ENCODE assay signal across 13 cellular contexts in the genomic region with DNA sequence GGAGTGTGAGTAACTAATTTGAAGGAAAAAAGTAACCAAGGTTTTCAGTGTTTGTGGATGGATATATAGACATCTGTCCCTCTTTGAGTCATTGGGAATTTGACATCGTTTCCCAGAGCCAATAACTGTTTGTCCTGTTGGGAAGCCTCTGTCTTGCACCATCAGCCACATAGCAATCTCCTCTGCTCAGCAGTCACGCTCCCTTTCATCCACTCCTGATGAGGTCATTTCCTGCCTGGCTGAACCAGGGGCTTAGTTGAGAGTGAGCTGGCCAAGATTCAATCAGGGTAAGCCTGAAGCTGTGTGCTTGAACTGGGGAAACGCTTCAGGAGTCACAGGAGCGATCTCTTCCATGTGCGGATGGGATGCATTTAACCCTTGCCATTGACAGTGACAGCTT.
DNase-seq lines count a peak whose midpoint lies in the region; FAIRE-seq and TF ChIP-seq lines count a peak whose summit lies in the region.
"Had no signal": no experiment of that assay in that cellular context is flagged by ENCODE, and none has a peak within 500 bp of the region (broad histone marks: within the 10 kb centered on the region; RNA-seq: fewer than 3 reads in every experiment).

No MANE protein-coding gene starts in this region.

- no peak overlapping the region for H2AFZ ChIP-seq in hepatocyte

- TF ChIP-seq POLR2A in breast epithelium (IDR thresholded peaks at IDR 0.05): no peak

- no peak for FAIRE-seq in GM19239 (lab: Jason Lieb, UNC)
- FAIRE-seq: islet of Langerhans had no signal

- H3K4me3 ChIP-seq in breast epithelium (no peak overlapping the region), hepatocyte (no peak overlapping the region), left ventricle myocardium inferior (no peak overlapping the region)

- peak overlapping the region; percentile 92 for H3K27ac Mint-ChIP-seq in MCF 10A (ENCODE audit: low read depth, unreplicated experiment)
- H3K27ac Mint-ChIP-seq: B cell, T-cell had no signal

- no TSS peak for BruUV-seq in MCF 10A (replicated peaks; lab: Mats Ljungman, UMichigan)

- H3K27ac ChIP-seq in breast epithelium: no peak overlapping the region
- peak overlapping the region; percentile 57 for H3K27ac ChIP-seq in hepatocyte
- H3K27ac ChIP-seq in left ventricle myocardium inferior (replicated peaks): no peak overlapping the region

- no peaks in the 10 kb centered on the region for H3K36me3 ChIP-seq in breast epithelium
- H3K36me3 ChIP-seq in hepatocyte (replicated peaks; ENCODE audit: insufficient read depth, low read depth): no peaks in the 10 kb centered on the region
- H3K36me3 ChIP-seq in left ventricle myocardium inferior: no peaks in the 10 kb centered on the region

- no peaks in the 10 kb centered on the region for H3K4me1 ChIP-seq in breast epithelium
- no peaks in the 10 kb centered on the region for H3K4me1 ChIP-seq in hepatocyte (ENCODE audit: insufficient read depth)
- no peaks in the 10 kb centered on the region for H3K4me1 ChIP-seq in left ventricle myocardium inferior

- DNase-seq in MCF 10A (ENCODE audit: unreplicated experiment) (peak; percentile 87), breast epithelium (ENCODE audit: low spot score in 2 of 2) (no peak), amniotic epithelial cell (ENCODE audit: low read depth) (peak; percentile 92), hepatocyte (ENCODE audit: low spot score) (peak; percentile 79), DMS153 (lab: John Stamatoyannopoulos, UW) (no peak), left ventricle myocardium inferior (no peak), GM19239 (ENCODE audit: insufficient read length, low spot score) (no peak)
- DNase-seq in stimulated activated CD4-positive, alpha-beta T cell treated with anti-CD3 and anti-CD28 coated beads, Interleukin-15, amount 100 ng/mL, for 24 hours: no peak
- DNase-seq: NCI-H1694, retina, T-cell had no signal

- peaks cover 22% of the 10 kb centered on the region for H3K4me1 Mint-ChIP-seq in MCF 10A (ENCODE audit: insufficient read depth, unreplicated experiment)
- H3K4me1 Mint-ChIP-seq: B cell, T-cell had no signal

- TF ChIP-seq CTCF in MCF 10A (IDR thresholded peaks at IDR 0.05; ENCODE audit: unreplicated experiment) (no peak), breast epithelium (IDR thresholded peaks at IDR 0.05) (no peak), hepatocyte (IDR thresholded peaks at IDR 0.05; ENCODE audit: poor library complexity) (no peak), left ventricle myocardium inferior (IDR thresholded peaks at IDR 0.05; ENCODE audit: borderline replicate concordance) (no peak)

- H3K79me2 ChIP-seq in hepatocyte: no peaks in the 10 kb centered on the region

- POLR2A ChIA-PET in MCF 10A (lab: Yijun Ruan, JAX): interaction anchor here (0.9 kb wide), 1 partner anchor 23 kb away, joined by 3 read pairs; no protein-coding TSS in a partner anchor

- H3K27me3 ChIP-seq in breast epithelium (no peaks in the 10 kb centered on the region), hepatocyte (no peaks in the 10 kb centered on the region), left ventricle myocardium inferior (ENCODE audit: low read depth) (peaks cover 38% of the 10 kb centered on the region)

- peaks cover 0 to 7% of the 10 kb centered on the region in 2 donors for H3K9me3 ChIP-seq in breast epithelium
- peaks cover 9% of the 10 kb centered on the region for H3K9me3 ChIP-seq in hepatocyte (ENCODE audit: low read depth)
- peaks cover 12% of the 10 kb centered on the region for H3K9me3 ChIP-seq in left ventricle myocardium inferior (replicated peaks)

- H3K4me3 Mint-ChIP-seq in MCF 10A (ENCODE audit: unreplicated experiment): peak overlapping the region; percentile 41
- H3K4me3 Mint-ChIP-seq: B cell, T-cell had no signal

- H3K9me2 ChIP-seq in hepatocyte (replicated peaks; ENCODE audit: insufficient read depth): no peaks in the 10 kb centered on the region

- CTCF ChIA-PET in MCF 10A (lab: Yijun Ruan, JAX): no interaction called here

- H4K20me1 ChIP-seq in hepatocyte (ENCODE audit: insufficient read depth, poor library complexity, severe bottlenecking): no peaks in the 10 kb centered on the region

- H3K9me3 Mint-ChIP-seq in MCF 10A (ENCODE audit: unreplicated experiment): peaks cover 2% of the 10 kb centered on the region

- 50% methylated on average over 5 of the region's 5 CpGs for WGBS in hepatocyte (ENCODE audit: low lambda C conversion rate, missing lambda C conversion rate)

- no peaks in the 10 kb centered on the region for H3K36me3 Mint-ChIP-seq in MCF 10A (ENCODE audit: insufficient read depth, unreplicated experiment)
- H3K36me3 Mint-ChIP-seq: T-cell had no signal

- intact Hi-C loops in MCF 10A (cut with micrococcal nuclease) (loop anchor here (10.0 kb wide), 1 partner anchor 166 kb away; no protein-coding TSS in a partner anchor), breast epithelium (cut with DNase I; ENCODE audit: low total_unique reads) (no loop called here), left ventricle myocardium inferior (cut with micrococcal nuclease) (no loop called here)

- no peaks in the 10 kb centered on the region for H3K27me3 Mint-ChIP-seq in MCF 10A (ENCODE audit: insufficient read depth, unreplicated experiment)
- H3K27me3 Mint-ChIP-seq: B cell had no signal

- no peak overlapping the region for H3K4me2 ChIP-seq in hepatocyte

Comparison
In these comparisons a context has a peak if more than half of its experiments do, and no peak if none do; other contexts are left out.
1. DNase-seq: peak in MCF 10A (single experiment), amniotic epithelial cell (single experiment) and hepatocyte (single experiment); none in breast epithelium (0 of 2), stimulated activated CD4-positive, alpha-beta T cell treated with anti-CD3 and anti-CD28 coated beads, Interleukin-15, amount 100 ng/mL, for 24 hours (single experiment), DMS153 (single experiment), left ventricle myocardium inferior (single experiment) and GM19239 (single experiment).